Comparison of ENCODE assay signal across 17 cellular contexts in genomic region chr4:159199827-159200226, GRCh38.
A peak's percentile ranks its signal among the peaks of the same experiment; 100 is the strongest.
DNase-seq lines count a peak whose midpoint lies in the region; ATAC-seq, FAIRE-seq and TF ChIP-seq lines count a peak whose summit lies in the region.
"Had no signal": no experiment of that assay in that cellular context is flagged by ENCODE, and none has a peak within 500 bp of the region (broad histone marks: within the 10 kb centered on the region; RNA-seq: fewer than 3 reads in every experiment).

No MANE protein-coding gene starts in this region.

- no peak overlapping the region for H2AK9ac ChIP-seq in IMR-90 (replicated peaks; ENCODE audit: low read depth, low read length, poor library complexity)

- peaks cover 12 to 15% of the 10 kb centered on the region in 2 experiments; a peak in 3 of 4 replicates for H3K79me1 ChIP-seq in IMR-90 (ENCODE audit: low read depth in 1 of 2, low read length in 2 of 2)

- H2AFZ ChIP-seq in IMR-90 (replicated peaks; ENCODE audit: low read length, poor library complexity) = no peak overlapping the region

- ATAC-seq in A549 (no peak), IMR-90 (ENCODE audit: low read depth) (no peak), gastrocnemius medialis (no peak)
- no peak for ATAC-seq in natural killer cell treated with Interleukin-12 subunit alpha and Interleukin-12 subunit beta and Interleukin-15 and Interleukin-18, amount 100 ng/mL, for 72 hours
- ATAC-seq: GM12878 had no signal

- no peak overlapping the region for H2AK5ac ChIP-seq in IMR-90 (ENCODE audit: low read depth, low read length)

- H3K36me3 ChIP-seq in IMR-90 (ENCODE audit: control insufficient read depth, insufficient read depth, low read length) (no peaks in the 10 kb centered on the region), endodermal cell (ENCODE audit: control insufficient read depth, insufficient read depth, low read length) (peaks cover 3% of the 10 kb centered on the region), gastrocnemius medialis (no peaks in the 10 kb centered on the region)

- no peak overlapping the region for H2BK120ac ChIP-seq in IMR-90 (ENCODE audit: low read depth, low read length)

- FAIRE-seq in A549 (lab: Jason Lieb, UNC) = no peak
- FAIRE-seq: GM12878, H54 had no signal

- H4K5ac ChIP-seq in IMR-90 (ENCODE audit: low read depth, low read length) = no peak overlapping the region

- TF ChIP-seq RAD21 in A549 (conservative IDR thresholded peaks at IDR 0.05 in 1 of 2, IDR thresholded peaks at IDR 0.05 in 1 of 2) (no peak), IMR-90 (IDR thresholded peaks at IDR 0.05; ENCODE audit: low read length) (no peak)

- H4K91ac ChIP-seq in IMR-90 (ENCODE audit: insufficient read depth, low read depth, low read length) = no peak overlapping the region

- H3K4me1 ChIP-seq in A549 = no peaks in the 10 kb centered on the region
- no peaks in the 10 kb centered on the region for H3K4me1 ChIP-seq in IMR-90 (ENCODE audit: control insufficient read depth, insufficient read depth, low read length)
- H3K4me1 ChIP-seq in endodermal cell (ENCODE audit: control insufficient read depth, insufficient read depth, low read length) = peaks cover 3% of the 10 kb centered on the region
- peaks cover 43 to 49% of the 10 kb centered on the region in 2 donors for H3K4me1 ChIP-seq in gastrocnemius medialis

- no peak overlapping the region for H3K56ac ChIP-seq in IMR-90 (ENCODE audit: extremely low read depth, insufficient read depth, low read length)

- 0 out of 2 replicates have a peak, but pooled peaks cover 5% of the 10 kb centered on the region for H4K20me1 ChIP-seq in IMR-90 (ENCODE audit: insufficient read depth, low read length)

- in situ Hi-C loops in IMR-90 (cut with MboI; ENCODE audit: low sequenced_read_pairs) (loop anchor here (5.0 to 25.0 kb wide), 4 partner anchors 247 to 938 kb away; no protein-coding TSS in a partner anchor), gastrocnemius medialis (cut with MboI; ENCODE audit: low sequenced_read_pairs in 4 of 4) (loop anchor here (5.0 to 25.0 kb wide), 6 partner anchors 343 to 488 kb away; partner anchors contain the start of gene PPID (in 2 of the 4))

- WGBS in A549 (ENCODE audit: missing lambda C conversion rate) = 92% methylated on average over 1 of the region's 1 CpG
- no CpG with 5 or more reads among the region's 1 CpG for WGBS in IMR-90 (ENCODE audit: extremely low coverage in 2 of 2, insufficient read length in 1 of 2), 2 experiments
- WGBS in endodermal cell (ENCODE audit: insufficient coverage in 1 of 2, insufficient read length in 1 of 2), 2 experiments = no CpG with 5 or more reads among the region's 1 CpG

- POLR2A ChIA-PET in A549 (lab: Yijun Ruan, JAX) = no interaction called here
- POLR2A ChIA-PET in IMR-90 (lab: Charles Lee; ENCODE audit: unreplicated experiment) = no interaction called here

- H3K4ac ChIP-seq in IMR-90 (ENCODE audit: low read depth, low read length) = no peak overlapping the region

- no peak overlapping the region for H3K27ac ChIP-seq in A549
- no peak overlapping the region for H3K27ac ChIP-seq in IMR-90 (ENCODE audit: insufficient read depth, low read length)
- no peak overlapping the region for H3K27ac ChIP-seq in endodermal cell (ENCODE audit: low read depth, low read length)
- peak overlapping the region in 3 of 4 donors; percentile 50 to 72 (median 58) for H3K27ac ChIP-seq in gastrocnemius medialis
- H3K27ac ChIP-seq: C4-2B had no signal

- BruUV-seq in IMR-90 (replicated peaks; lab: Mats Ljungman, UMichigan) = no TSS peak

- H3K9me3 Mint-ChIP-seq in endodermal cell (no peaks in the 10 kb centered on the region), chondrocyte (ENCODE audit: low read depth) (no peaks in the 10 kb centered on the region)
- no peaks in the 10 kb centered on the region for H3K9me3 Mint-ChIP-seq in natural killer cell treated with Interleukin-12 subunit alpha and Interleukin-12 subunit beta and Interleukin-15 and Interleukin-18, amount 100 ng/mL, for 72 hours
- H3K9me3 Mint-ChIP-seq: CD4-positive, alpha-beta memory T cell had no signal

- H3K4me3 Mint-ChIP-seq in endodermal cell = no peak overlapping the region
- no peak overlapping the region for H3K4me3 Mint-ChIP-seq in natural killer cell treated with Interleukin-12 subunit alpha and Interleukin-12 subunit beta and Interleukin-15 and Interleukin-18, amount 100 ng/mL, for 72 hours
- H3K4me3 Mint-ChIP-seq in chondrocyte (ENCODE audit: unreplicated experiment) = no peak overlapping the region
- H3K4me3 Mint-ChIP-seq: CD4-positive, alpha-beta memory T cell had no signal

- DNase-seq in A549 (ENCODE audit: low read depth in 1 of 2, low spot score in 1 of 2) = no peak
- DNase-seq in IMR-90 = no peak
- DNase-seq in endodermal cell = no peak
- no peak for DNase-seq in gastrocnemius medialis
- DNase-seq in natural killer cell treated with Interleukin-12 subunit alpha and Interleukin-12 subunit beta and Interleukin-15 and Interleukin-18, amount 100 ng/mL, for 72 hours (ENCODE audit: low spot score) = no peak
- DNase-seq in SHP77 (lab: John Stamatoyannopoulos, UW) = no peak
- no peak for DNase-seq in chondrocyte (ENCODE audit: low spot score)
- DNase-seq: AML-193; CD4-positive, alpha-beta memory T cell; DMS153; DND-41; EL; HCEC 1CT; KBM-7 had no signal

- H3K27ac Mint-ChIP-seq in endodermal cell (peak overlapping the region; percentile 42), chondrocyte (ENCODE audit: unreplicated experiment) (no peak overlapping the region)
- H3K27ac Mint-ChIP-seq in natural killer cell treated with Interleukin-12 subunit alpha and Interleukin-12 subunit beta and Interleukin-15 and Interleukin-18, amount 100 ng/mL, for 72 hours = no peak overlapping the region
- H3K27ac Mint-ChIP-seq: CD4-positive, alpha-beta memory T cell had no signal

- no peaks in the 10 kb centered on the region for H3K27me3 Mint-ChIP-seq in endodermal cell (ENCODE audit: insufficient read depth)
- no peaks in the 10 kb centered on the region for H3K27me3 Mint-ChIP-seq in natural killer cell treated with Interleukin-12 subunit alpha and Interleukin-12 subunit beta and Interleukin-15 and Interleukin-18, amount 100 ng/mL, for 72 hours
- H3K27me3 Mint-ChIP-seq in chondrocyte (ENCODE audit: low read depth) = no peaks in the 10 kb centered on the region
- H3K27me3 Mint-ChIP-seq: CD4-positive, alpha-beta memory T cell had no signal

- no peaks in the 10 kb centered on the region for H3K9me3 ChIP-seq in A549
- H3K9me3 ChIP-seq in IMR-90 (ENCODE audit: control insufficient read depth, insufficient read depth, low read length) = no peaks in the 10 kb centered on the region
- H3K9me3 ChIP-seq in endodermal cell (ENCODE audit: control insufficient read depth, low read length) = no peaks in the 10 kb centered on the region
- H3K9me3 ChIP-seq in gastrocnemius medialis = no peaks in the 10 kb centered on the region

- dilution Hi-C loops in IMR-90 (cut with HindIII; ENCODE audit: low sequenced_read_pairs, unreplicated experiment) = no loop called here

- H3K36me3 Mint-ChIP-seq in endodermal cell (ENCODE audit: low read depth) (peaks cover 2% of the 10 kb centered on the region), chondrocyte (ENCODE audit: low read depth) (no peaks in the 10 kb centered on the region)
- H3K36me3 Mint-ChIP-seq in natural killer cell treated with Interleukin-12 subunit alpha and Interleukin-12 subunit beta and Interleukin-15 and Interleukin-18, amount 100 ng/mL, for 72 hours = no peaks in the 10 kb centered on the region
- H3K36me3 Mint-ChIP-seq: CD4-positive, alpha-beta memory T cell had no signal

- CTCF ChIA-PET in A549 (lab: Yijun Ruan, JAX) (no interaction called here), IMR-90 (lab: Yijun Ruan, JAX) (no interaction called here)

- no peak overlapping the region for H4K8ac ChIP-seq in IMR-90 (ENCODE audit: low read depth in 2 of 2, low read length in 2 of 2)

- TF ChIP-seq EP300 in A549 (IDR thresholded peaks at IDR 0.05) = no peak

- H3K9ac ChIP-seq in IMR-90 (ENCODE audit: low read depth, low read length) = no peak overlapping the region
- no peak overlapping the region for H3K9ac ChIP-seq in endodermal cell (ENCODE audit: extremely low read depth, low read length, poor library complexity, severe bottlenecking)

- TF ChIP-seq POLR2A in A549 (IDR thresholded peaks at IDR 0.05; ENCODE audit: low read length) (no peak), IMR-90 (IDR thresholded peaks at IDR 0.05; ENCODE audit: low read depth, low read length) (no peak), gastrocnemius medialis (IDR thresholded peaks at IDR 0.05) (no peak)

- no peak overlapping the region for H3K18ac ChIP-seq in IMR-90 (ENCODE audit: low read depth, low read length)

- no peak overlapping the region for H2BK5ac ChIP-seq in IMR-90 (ENCODE audit: low read depth, low read length, poor library complexity, severe bottlenecking)

- H2BK15ac ChIP-seq in IMR-90 (ENCODE audit: low read depth, low read length) = no peak overlapping the region

- intact Hi-C loops in IMR-90 (cut with micrococcal nuclease) = no loop called here
- intact Hi-C loops in gastrocnemius medialis (cut with DNase I; ENCODE audit: low total_unique reads) = no loop called here

- H3K4me3 ChIP-seq in A549 = no peak overlapping the region
- no peak overlapping the region for H3K4me3 ChIP-seq in IMR-90 (ENCODE audit: insufficient read depth, low read depth, low read length)
- H3K4me3 ChIP-seq in endodermal cell (ENCODE audit: low read length) = no peak overlapping the region
- H3K4me3 ChIP-seq in gastrocnemius medialis = no peak overlapping the region
- H3K4me3 ChIP-seq: GM12878 had no signal

- TF ChIP-seq CTCF in A549 (IDR thresholded peaks at IDR 0.05) (no peak), IMR-90 (conservative IDR thresholded peaks at IDR 0.05; ENCODE audit: low read depth, low read length) (no peak), endodermal cell (conservative IDR thresholded peaks at IDR 0.05) (no peak), gastrocnemius medialis (IDR thresholded peaks at IDR 0.05 in 4 of 5, conservative IDR thresholded peaks at IDR 0.05 in 1 of 5) (no peak), chondrocyte (IDR thresholded peaks at IDR 0.05) (no peak)

- H3K9me1 ChIP-seq in IMR-90 (ENCODE audit: insufficient read depth, low read length) = no peaks in the 10 kb centered on the region; the same call in 1 of the 2 replicates

- H3K4me1 Mint-ChIP-seq in endodermal cell (peaks cover 31% of the 10 kb centered on the region), chondrocyte (ENCODE audit: low read depth) (peaks cover 10% of the 10 kb centered on the region)
- peaks cover 26 to 31% of the 10 kb centered on the region in 2 donors for H3K4me1 Mint-ChIP-seq in natural killer cell treated with Interleukin-12 subunit alpha and Interleukin-12 subunit beta and Interleukin-15 and Interleukin-18, amount 100 ng/mL, for 72 hours (ENCODE audit: low read depth in 2 of 2)

- H3K23ac ChIP-seq in IMR-90 (ENCODE audit: low read depth, low read length) = no peak overlapping the region

- H3K14ac ChIP-seq in IMR-90 (replicated peaks; ENCODE audit: low read depth, low read length) = no peak overlapping the region

- H3K4me2 ChIP-seq in A549 (no peak overlapping the region), IMR-90 (ENCODE audit: low read depth, low read length) (no peak overlapping the region)

- H3K27me3 ChIP-seq in IMR-90 (ENCODE audit: control insufficient read depth, insufficient read depth, low read length) (no peaks in the 10 kb centered on the region), endodermal cell (ENCODE audit: control insufficient read depth, insufficient read depth, low read length, poor library complexity, severe bottlenecking) (no peaks in the 10 kb centered on the region), gastrocnemius medialis (no peaks in the 10 kb centered on the region)

- no peak overlapping the region for H2BK20ac ChIP-seq in IMR-90 (ENCODE audit: low read depth, low read length)

Comparison
In these comparisons a context has a peak if more than half of its experiments do, and no peak if none do; other contexts are left out.
1. H3K27ac ChIP-seq: peak in gastrocnemius medialis (3 of 4); none in A549 (0 of 2), IMR-90 (single experiment) and endodermal cell (single experiment).